Comparison of ENCODE assay signal across 11 cellular contexts in the genomic region with DNA sequence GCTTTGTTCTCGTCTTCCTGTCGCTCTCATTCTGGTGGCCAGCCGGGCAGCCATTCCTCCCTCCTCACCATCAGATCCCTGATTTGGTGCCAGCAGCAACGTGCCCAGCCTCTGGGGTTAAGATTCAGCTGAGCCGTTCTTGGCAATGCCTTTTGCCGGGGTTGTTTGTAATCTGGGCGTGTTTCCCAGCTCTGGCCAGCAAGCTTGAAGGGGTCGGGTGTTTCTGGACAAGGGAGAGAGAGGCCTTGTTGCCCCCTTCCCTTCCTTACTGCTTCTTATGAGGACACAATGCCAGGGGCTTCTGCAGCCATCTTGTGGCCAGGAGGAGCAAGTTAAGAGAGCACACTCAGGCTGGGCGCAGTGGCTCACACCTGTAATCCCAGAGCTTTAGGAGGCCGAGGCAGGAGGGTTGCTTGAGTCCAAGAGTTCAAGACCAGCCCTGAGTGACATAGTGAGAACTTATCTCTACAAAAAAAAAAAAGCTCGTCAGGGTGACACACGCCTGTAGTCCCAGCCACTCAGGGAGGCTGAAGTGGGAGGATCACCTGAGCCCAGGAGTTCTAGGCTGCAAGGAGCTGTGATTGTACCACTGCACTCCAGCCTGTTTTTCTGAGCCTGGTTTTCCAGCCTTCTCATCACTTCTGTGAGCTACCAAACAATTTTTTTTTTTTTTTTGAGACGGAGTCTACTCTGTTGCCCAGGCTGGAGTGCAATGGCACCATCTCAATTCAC. TPM values are rescaled to one million over a fixed set of nuclear protein-coding genes. Genes with fewer than 3 reads are reported as not detected.
DNase-seq lines count a peak whose midpoint lies in the region; ATAC-seq, FAIRE-seq and TF ChIP-seq lines count a peak whose summit lies in the region.
"Had no signal": no experiment of that assay in that cellular context is flagged by ENCODE, and none has a peak within 500 bp of the region (broad histone marks: within the 10 kb centered on the region; RNA-seq: fewer than 3 reads in every experiment).

No MANE protein-coding gene starts in this region.

- in situ Hi-C loops in transverse colon (cut with MboI; ENCODE audit: low pct_ligation_motif_present in 1 of 4, low pct_unique_long_range_greater_than_20kb in 1 of 4, low sequenced_read_pairs in 3 of 4): no loop called here

- no peak for TF ChIP-seq EP300 in SK-N-SH (IDR thresholded peaks at IDR 0.05; ENCODE audit: borderline replicate concordance in 1 of 2, low read depth in 1 of 2, low read length in 1 of 2)
- TF ChIP-seq EP300 in transverse colon (IDR thresholded peaks at IDR 0.05; ENCODE audit: low read depth): no peak

- TF ChIP-seq POLR2A in transverse colon (IDR thresholded peaks at IDR 0.05): no peak
- no peak for TF ChIP-seq POLR2A in testis (IDR thresholded peaks at IDR 0.05)

- H3F3A ChIP-seq in SK-N-SH (replicated peaks; ENCODE audit: insufficient read depth): peaks cover 2% of the 10 kb centered on the region

- H3K9me2 ChIP-seq in SK-N-SH: no peaks in the 10 kb centered on the region

- no peak overlapping the region for H3K9ac ChIP-seq in SK-N-SH
- no peak overlapping the region for H3K9ac ChIP-seq in astrocyte (ENCODE audit: low read length)

- intact Hi-C loops in transverse colon (cut with DNase I; ENCODE audit: low total_unique reads): no loop called here
- intact Hi-C loops in testis (cut with DNase I; ENCODE audit: low total_unique reads): no loop called here

- no peak overlapping the region for H2AFZ ChIP-seq in SK-N-SH (ENCODE audit: low read depth)
- peak overlapping the region; percentile 30 for H2AFZ ChIP-seq in astrocyte (ENCODE audit: low read depth, low read length)

- FAIRE-seq in astrocyte (lab: Jason Lieb, UNC): no peak
- no peak for FAIRE-seq in GM19239 (lab: Jason Lieb, UNC)

- POLR2A ChIA-PET in SK-N-SH (lab: Yijun Ruan, JAX): interaction anchor here (0.6 kb wide), 1 partner anchor 751 kb away, joined by 3 read pairs; no protein-coding TSS in a partner anchor

- H3K27ac ChIP-seq in SK-N-SH (ENCODE audit: low read depth in 2 of 2, low read length in 1 of 2) (no peak overlapping the region), astrocyte (ENCODE audit: low read depth, low read length) (no peak overlapping the region), right atrium auricular region (peak overlapping the region; percentile 56 to 68), transverse colon (peak overlapping the region in 3 of 4 donors; percentile 7 to 55 (median 33)), testis (no peak overlapping the region)

- peaks cover 3% of the 10 kb centered on the region for H3K27me3 Mint-ChIP-seq in astrocyte (ENCODE audit: low read depth, unreplicated experiment)
- H3K27me3 Mint-ChIP-seq: central memory CD8-positive, alpha-beta T cell had no signal

- H3K36me3 ChIP-seq in SK-N-SH (replicated peaks in 1 of 2; ENCODE audit: control insufficient read depth in 1 of 2, insufficient read depth in 2 of 2, low read length in 1 of 2): peaks cover 0 to 14% of the 10 kb centered on the region in 2 experiments
- no peaks in the 10 kb centered on the region for H3K36me3 ChIP-seq in astrocyte (ENCODE audit: insufficient read depth, low read length)
- peaks cover 23% of the 10 kb centered on the region for H3K36me3 ChIP-seq in right atrium auricular region
- peaks cover 0 to 22% (median 9%) of the 10 kb centered on the region in 4 donors for H3K36me3 ChIP-seq in transverse colon
- H3K36me3 ChIP-seq in testis (ENCODE audit: low read depth, missing control alignments): no peaks in the 10 kb centered on the region

- no peak overlapping the region for H3K27ac Mint-ChIP-seq in astrocyte (ENCODE audit: unreplicated experiment)
- H3K27ac Mint-ChIP-seq: IgD-negative memory B cell had no signal

- H3K36me3 Mint-ChIP-seq in astrocyte (ENCODE audit: low read depth, unreplicated experiment): no peaks in the 10 kb centered on the region

- H3K4me2 ChIP-seq in SK-N-SH: no peak overlapping the region
- H3K4me2 ChIP-seq in astrocyte (ENCODE audit: low read length): no peak overlapping the region

- H3K9me3 ChIP-seq in SK-N-SH (no peaks in the 10 kb centered on the region), astrocyte (ENCODE audit: insufficient read depth, low read depth, low read length) (no peaks in the 10 kb centered on the region), right atrium auricular region (no peaks in the 10 kb centered on the region), transverse colon (no peaks in the 10 kb centered on the region), testis (no peaks in the 10 kb centered on the region)

- H3K4me1 ChIP-seq in SK-N-SH (ENCODE audit: control insufficient read depth in 1 of 2, insufficient read depth in 2 of 2, low read depth in 1 of 2, low read length in 1 of 2) (peaks cover 6 to 26% of the 10 kb centered on the region in 2 experiments; a peak in 3 of 4 replicates), astrocyte (ENCODE audit: insufficient read depth, low read length) (peaks cover 15% of the 10 kb centered on the region), right atrium auricular region (peaks cover 0 to 32% of the 10 kb centered on the region in 2 donors), transverse colon (peaks cover 5 to 11% (median 6%) of the 10 kb centered on the region in 4 donors), testis (peaks cover 14% of the 10 kb centered on the region)

- H3K9me3 Mint-ChIP-seq in astrocyte (ENCODE audit: unreplicated experiment): no peaks in the 10 kb centered on the region
- H3K9me3 Mint-ChIP-seq: central memory CD8-positive, alpha-beta T cell; IgD-negative memory B cell had no signal

- ATAC-seq in SK-N-SH treated with all-trans-retinoic acid at 6 μM for 48 hours: peak; percentile 24; the same call in 1 of the 3 replicates

- no peak for DNase-seq in SK-N-SH
- peak; percentile 35 for DNase-seq in astrocyte (ENCODE audit: low read depth)
- no peak for DNase-seq in right atrium auricular region (ENCODE audit: low spot score)
- DNase-seq in transverse colon: no peak
- DNase-seq in GM19239 (ENCODE audit: insufficient read length, low spot score): no peak
- no peak for DNase-seq in T-helper 2 cell
- DNase-seq in testis: no peak

- no peaks in the 10 kb centered on the region for H3K79me2 ChIP-seq in SK-N-SH (ENCODE audit: insufficient read depth)
- no peaks in the 10 kb centered on the region for H3K79me2 ChIP-seq in astrocyte (ENCODE audit: insufficient read depth, low read length)

- H3K27me3 ChIP-seq in SK-N-SH (ENCODE audit: insufficient read depth): no peaks in the 10 kb centered on the region
- no peaks in the 10 kb centered on the region for H3K27me3 ChIP-seq in astrocyte (ENCODE audit: insufficient read depth, low read length)
- no peaks in the 10 kb centered on the region for H3K27me3 ChIP-seq in right atrium auricular region
- H3K27me3 ChIP-seq in transverse colon: no peaks in the 10 kb centered on the region
- H3K27me3 ChIP-seq in testis: no peaks in the 10 kb centered on the region

- H3K4me3 ChIP-seq in SK-N-SH (ENCODE audit: low read depth in 2 of 2, low read length in 1 of 2) (no peak overlapping the region), astrocyte (ENCODE audit: insufficient read depth, low read depth, low read length) (no peak overlapping the region), right atrium auricular region (no peak overlapping the region), transverse colon (no peak overlapping the region), testis (no peak overlapping the region)

- H3K4me3 Mint-ChIP-seq in astrocyte (ENCODE audit: unreplicated experiment): no peak overlapping the region
- H3K4me3 Mint-ChIP-seq: CD14-positive monocyte; central memory CD8-positive, alpha-beta T cell; IgD-negative memory B cell had no signal

- H4K20me1 ChIP-seq in SK-N-SH (ENCODE audit: insufficient read depth) (no peaks in the 10 kb centered on the region), astrocyte (ENCODE audit: insufficient read depth, low read length) (no peaks in the 10 kb centered on the region)

- peaks cover 18% of the 10 kb centered on the region for H3K4me1 Mint-ChIP-seq in astrocyte (ENCODE audit: low read depth, unreplicated experiment)

- 80% methylated on average over 13 of the region's 13 CpGs for WGBS in SK-N-SH (ENCODE audit: low lambda C conversion rate)
- 62 to 83% methylated on average over 2 to 13 of the region's 13 CpGs for WGBS in transverse colon (ENCODE audit: low coverage in 1 of 2), 2 donors
- 66 to 72% methylated on average over 10 to 13 of the region's 13 CpGs for WGBS in testis, 2 donors

- no peak; the same call in 1 of the 2 replicates for TF ChIP-seq RAD21 in SK-N-SH (IDR thresholded peaks at IDR 0.05; ENCODE audit: low read length)

- CTCF ChIA-PET in SK-N-SH (lab: Yijun Ruan, JAX): interaction anchor here (0.8 to 3.1 kb wide), 6 partner anchors 12 to 222 kb away, joined by 3 to 8 read pairs (median 4); partner anchors contain the start of gene TMEM59L

- TF ChIP-seq CTCF in SK-N-SH (IDR thresholded peaks at IDR 0.05) (no peak; the same call in 1 of the 2 replicates), astrocyte (IDR thresholded peaks at IDR 0.05; ENCODE audit: insufficient read depth, low read depth, low read length) (no peak), right atrium auricular region (IDR thresholded peaks at IDR 0.05) (peak in 1 of 2 donors; percentile 44), transverse colon (IDR thresholded peaks at IDR 0.05) (no peak), testis (IDR thresholded peaks at IDR 0.05) (no peak)

TF ChIP-seq in SK-N-SH treated with all-trans-retinoic acid at 6 μM for 48 hours, 23 proteins besides CTCF, POLR2A, EP300 and RAD21 (continues in another document):
- TF ChIP-seq ISL1 (CRISPR knock-in tag; IDR thresholded peaks at IDR 0.05): no peak

RNA-seq across cellular contexts. Expression of gene CRTC1, which starts 10.7 kb away (rescaled TPM):
- 2.2 and 5.0 TPM in 2 replicates for polyA plus RNA-seq in SK-N-SH (2012; rRNA removed)
- polyA plus RNA-seq in SK-N-SH (2012; cell fraction: cytosol; rRNA removed): 2.1 and 3.2 TPM in 2 replicates
- polyA plus RNA-seq in SK-N-SH (2012; cell fraction: nucleus; rRNA removed): 21.9 and 27.2 TPM in 2 replicates
- total RNA-seq in astrocyte: 8.4 and 8.8 TPM in 2 replicates
- 1 to 10 TPM; 4.0 to 5.8 TPM for total RNA-seq in right atrium auricular region
- 10 to 100 TPM in 1 of 4 donors, 1 to 10 TPM in 3; 6.2 to 17.6 (median 7.7) TPM for total RNA-seq in transverse colon
- 10 to 100 TPM; 28.1 to 32.1 TPM for total RNA-seq in testis
- polyA plus RNA-seq in testis (ENCODE audit: insufficient read depth, low read depth, low replicate concordance): 15.6 TPM

RNA-seq across cellular contexts. Expression of gene KLHL26, which starts 35.9 kb away (rescaled TPM):
- polyA plus RNA-seq in SK-N-SH (2012; rRNA removed) (1.9 and 4.6 TPM in 2 replicates), testis (ENCODE audit: insufficient read depth, low read depth, low replicate concordance) (10.6 TPM)
- polyA plus RNA-seq in SK-N-SH (2012; cell fraction: cytosol; rRNA removed): 1.7 and 1.8 TPM in 2 replicates
- 5.0 and 5.5 TPM in 2 replicates for polyA plus RNA-seq in SK-N-SH (2012; cell fraction: nucleus; rRNA removed)
- total RNA-seq in astrocyte (4.4 and 6.0 TPM in 2 replicates), right atrium auricular region (10 to 100 TPM in 1 of 2 donors, 1 to 10 TPM in 1; 5.7 to 11.3 TPM), transverse colon (10 to 100 TPM in 1 of 4 donors, 1 to 10 TPM in 3; 7.0 to 15.7 (median 7.6) TPM), testis (10 to 100 TPM; 16.5 to 32.3 TPM)

Comparison
In these comparisons a context has a peak if more than half of its experiments do, and no peak if none do; other contexts are left out.
1. H3K27ac ChIP-seq: peak in right atrium auricular region (2 of 2) and transverse colon (3 of 4); none in SK-N-SH (0 of 2), astrocyte (single experiment) and testis (0 of 2).